9 cellular contexts compared by ENCODE assay signal in genomic region chr7:100568936-100569844, GRCh38. TPM values are rescaled to one million over a fixed set of nuclear protein-coding genes. Genes with fewer than 3 reads are reported as not detected.
A peak's percentile ranks its signal among the peaks of the same experiment; 100 is the strongest.
DNase-seq lines count a peak whose midpoint lies in the region; ATAC-seq and TF ChIP-seq lines count a peak whose summit lies in the region.
"Had no signal": no experiment of that assay in that cellular context is flagged by ENCODE, and none has a peak within 500 bp of the region (broad histone marks: within the 10 kb centered on the region; RNA-seq: fewer than 3 reads in every experiment).

No MANE protein-coding gene starts in this region.

- DNase-seq in DMS 273 (lab: John Stamatoyannopoulos, UW; ENCODE audit: unreplicated experiment) (peak; percentile 86), HT-29 (ENCODE audit: low spot score) (peak; percentile 61), breast epithelium (ENCODE audit: low spot score in 2 of 2) (peak; percentile 32 to 52), islet precursor cell (peak; percentile 81)
- peak; percentile 55 to 68 for DNase-seq in stimulated activated CD4-positive, alpha-beta T cell treated with anti-CD3 and anti-CD28 coated beads, Interleukin-2, amount 100 ng/mL, for 24 hours

- no peaks in the 10 kb centered on the region for H3K27me3 Mint-ChIP-seq in T-helper 1 cell treated with Interleukin-12 subunit alpha and Interleukin-12 subunit beta and Interleukin-4 antibody, amounts not matched to agents 30 μg/mL and 1 μg/mL, for 36 hours (ENCODE audit: low read depth)

- H3K4me3 ChIP-seq in breast epithelium = peak overlapping the region; percentile 22 to 58 (median 46)
- H3K4me3 ChIP-seq: SJCRH30 had no signal

- H3K27ac Mint-ChIP-seq in T-helper 1 cell treated with Interleukin-12 subunit alpha and Interleukin-12 subunit beta and Interleukin-4 antibody, amounts not matched to agents 30 μg/mL and 1 μg/mL, for 36 hours = peak overlapping the region; percentile 36

- peak in 2 of 3 donors; percentile 20 to 32 for TF ChIP-seq CTCF in breast epithelium (IDR thresholded peaks at IDR 0.05)

- H3K4me1 ChIP-seq in breast epithelium = peaks cover 0 to 4% of the 10 kb centered on the region in 2 donors

- intact Hi-C loops in breast epithelium (cut with DNase I; ENCODE audit: low total_unique reads) = no loop called here

- H3K9me3 ChIP-seq in breast epithelium = no peaks in the 10 kb centered on the region
- H3K9me3 ChIP-seq: SJCRH30 had no signal

- H3K27ac ChIP-seq in breast epithelium = peak overlapping the region; percentile 45 to 71
- H3K27ac ChIP-seq: SJCRH30 had no signal

- H3K36me3 Mint-ChIP-seq in T-helper 1 cell treated with Interleukin-12 subunit alpha and Interleukin-12 subunit beta and Interleukin-4 antibody, amounts not matched to agents 30 μg/mL and 1 μg/mL, for 36 hours (ENCODE audit: low read depth) = peaks cover 13% of the 10 kb centered on the region

- H3K4me1 Mint-ChIP-seq in T-helper 1 cell treated with Interleukin-12 subunit alpha and Interleukin-12 subunit beta and Interleukin-4 antibody, amounts not matched to agents 30 μg/mL and 1 μg/mL, for 36 hours (ENCODE audit: low read depth) = peaks cover 15% of the 10 kb centered on the region

- peaks cover 2% of the 10 kb centered on the region for H3K36me3 ChIP-seq in breast epithelium

- no peak for ATAC-seq in HG03097 (IDR thresholded peaks at IDR 0.05; ENCODE audit: low FRiP score, unreplicated experiment)
- no peak for ATAC-seq in HG03139 (IDR thresholded peaks at IDR 0.05; ENCODE audit: unreplicated experiment)

- no peak overlapping the region for H3K4me3 Mint-ChIP-seq in T-helper 1 cell treated with Interleukin-12 subunit alpha and Interleukin-12 subunit beta and Interleukin-4 antibody, amounts not matched to agents 30 μg/mL and 1 μg/mL, for 36 hours

- no peaks in the 10 kb centered on the region for H3K9me3 Mint-ChIP-seq in T-helper 1 cell treated with Interleukin-12 subunit alpha and Interleukin-12 subunit beta and Interleukin-4 antibody, amounts not matched to agents 30 μg/mL and 1 μg/mL, for 36 hours

- no peak for TF ChIP-seq POLR2A in breast epithelium (IDR thresholded peaks at IDR 0.05)

- no peaks in the 10 kb centered on the region for H3K27me3 ChIP-seq in breast epithelium
- H3K27me3 ChIP-seq: SJCRH30 had no signal

RNA-seq across cellular contexts. Expression of gene SAP25, which starts 4.5 kb away (rescaled TPM):
- 0.63 and 1.5 TPM in 2 replicates for total RNA-seq in HT-29 (2014; rRNA removed; shearing (Covaris generic))
- 1 to 10 TPM in 1 of 3 donors, under 1 TPM in 2; 0.96 to 2.2 (median 0.98) TPM for total RNA-seq in breast epithelium

RNA-seq across cellular contexts. Expression of gene LRCH4, which starts 16.7 kb away (rescaled TPM):
- total RNA-seq in HT-29 (2014; rRNA removed; shearing (Covaris generic)) = 58.1 and 72.9 TPM in 2 replicates
- total RNA-seq in breast epithelium = 10 to 100 TPM; 49.6 to 89.1 (median 88.1) TPM

RNA-seq across cellular contexts. Expression of gene FBXO24, which starts 16.9 kb away (rescaled TPM):
- total RNA-seq in HT-29 (2014; rRNA removed; shearing (Covaris generic)) = 0.29 and 0.36 TPM in 2 replicates
- under 1 TPM in 2 of 3 donors, not detected in 1; 0.59 to 0.98 TPM for total RNA-seq in breast epithelium
- total RNA-seq: SJCRH30 had no signal

RNA-seq across cellular contexts. Expression of gene AGFG2, which starts 30.2 kb away (rescaled TPM):
- total RNA-seq in HT-29 (2014; rRNA removed; shearing (Covaris generic)) = 29.8 and 30.4 TPM in 2 replicates
- 10 to 100 TPM; 12.2 to 24.7 (median 18.7) TPM for total RNA-seq in breast epithelium

RNA-seq across cellular contexts. Expression of gene PCOLCE, which starts 33.0 kb away (rescaled TPM):
- 4.7 and 5.2 TPM in 2 replicates for total RNA-seq in HT-29 (2014; rRNA removed; shearing (Covaris generic))
- 10 to 100 TPM; 33.1 to 61.8 (median 39.7) TPM for total RNA-seq in breast epithelium
